Comparison of ENCODE assay signal across 17 cellular contexts in genomic region chr11:119993732-119994131, GRCh38.
A peak's percentile ranks its signal among the peaks of the same experiment; 100 is the strongest.
DNase-seq lines count a peak whose midpoint lies in the region; FAIRE-seq and TF ChIP-seq lines count a peak whose summit lies in the region.
"Had no signal": no experiment of that assay in that cellular context is flagged by ENCODE, and none has a peak within 500 bp of the region (broad histone marks: within the 10 kb centered on the region; RNA-seq: fewer than 3 reads in every experiment).

No MANE protein-coding gene starts in this region.

- H3K4me1 ChIP-seq in mammary epithelial cell (ENCODE audit: insufficient read depth, low read length) = peaks cover 16% of the 10 kb centered on the region
- H3K4me1 ChIP-seq in CD4-positive, alpha-beta memory T cell (ENCODE audit: insufficient read depth, low read length) = no peaks in the 10 kb centered on the region
- H3K4me1 ChIP-seq: parathyroid adenoma, thyroid gland had no signal

- CTCF ChIA-PET in mammary epithelial cell (lab: Charles Lee; ENCODE audit: low non-redundant PET) = interaction anchor here (0.5 to 0.6 kb wide), 3 partner anchors 8 to 959 kb away, joined by 3 to 4 read pairs (median 3); no protein-coding TSS in a partner anchor
- CTCF ChIA-PET in CD4-positive, alpha-beta memory T cell (lab: Charles Lee; ENCODE audit: partially characterized antibody) = no interaction called here

- DNase-seq in NCI-H2171 treated with DMSO at 0.1 percent for 48 hours (lab: John Stamatoyannopoulos, UW) (peak; percentile 3), NCI-H2171 (lab: John Stamatoyannopoulos, UW) (no peak), NCI-H2029 treated with DMSO at 0.1 percent for 48 hours (lab: John Stamatoyannopoulos, UW) (peak; percentile 1), mammary epithelial cell (peak; percentile 42), progenitor cell of endocrine pancreas (ENCODE audit: low spot score, unreplicated experiment) (no peak), urothelium cell line (ENCODE audit: low spot score) (no peak), AML-193 (lab: John Stamatoyannopoulos, UW) (no peak)
- DNase-seq in CD4-positive, alpha-beta memory T cell = no peak
- DNase-seq: ACHN, anterior cingulate cortex, NCI-H1930, thyroid gland had no signal

- H3K4me3 Mint-ChIP-seq in progenitor cell of endocrine pancreas (ENCODE audit: low read depth) = no peak overlapping the region
- no peak overlapping the region for H3K4me3 Mint-ChIP-seq in CD4-positive, alpha-beta memory T cell
- H3K4me3 Mint-ChIP-seq: dendritic cell treated with granulocyte-macrophage colony-stimulating factor and Interleukin-4, amounts not matched to agents 40 ng/mL and 50 ng/mL, for 4 days; IgD-negative memory B cell; T-helper 2 cell treated with Interferon-gamma antibody and Interleukin-4, amounts not matched to agents 5 μg/mL and 100 μg/mL, for 36 hours had no signal

- in situ Hi-C loops in mammary epithelial cell (cut with MboI; ENCODE audit: low sequenced_read_pairs in 2 of 2) = loop anchor here in 1 of 2 donors (25.0 kb wide), 1 partner anchor 231 kb away; no protein-coding TSS in a partner anchor

- BruUV-seq in mammary epithelial cell (replicated peaks; lab: Mats Ljungman, UMichigan) = no TSS peak

- peaks cover 19% of the 10 kb centered on the region for H3K27me3 Mint-ChIP-seq in progenitor cell of endocrine pancreas
- peaks cover 7 to 8% of the 10 kb centered on the region in 2 donors for H3K27me3 Mint-ChIP-seq in CD4-positive, alpha-beta memory T cell

- no peak overlapping the region for H3K27ac ChIP-seq in mammary epithelial cell (ENCODE audit: insufficient read depth, low read depth, low read length)
- H3K27ac ChIP-seq in CD4-positive, alpha-beta memory T cell (ENCODE audit: low read depth, low read length) = no peak overlapping the region
- H3K27ac ChIP-seq: parathyroid adenoma, thyroid gland had no signal

- H3K27ac Mint-ChIP-seq in progenitor cell of endocrine pancreas = no peak overlapping the region
- H3K27ac Mint-ChIP-seq in CD4-positive, alpha-beta memory T cell = no peak overlapping the region
- H3K27ac Mint-ChIP-seq: dendritic cell treated with granulocyte-macrophage colony-stimulating factor and Interleukin-4, amounts not matched to agents 40 ng/mL and 50 ng/mL, for 4 days; T-helper 2 cell treated with Interferon-gamma antibody and Interleukin-4, amounts not matched to agents 5 μg/mL and 100 μg/mL, for 36 hours had no signal

- H3K9me3 Mint-ChIP-seq in progenitor cell of endocrine pancreas (ENCODE audit: low read depth) = no peaks in the 10 kb centered on the region
- H3K9me3 Mint-ChIP-seq in CD4-positive, alpha-beta memory T cell = peaks cover 0 to 6% (median 0%) of the 10 kb centered on the region in 8 donors
- H3K9me3 Mint-ChIP-seq: dendritic cell treated with granulocyte-macrophage colony-stimulating factor and Interleukin-4, amounts not matched to agents 40 ng/mL and 50 ng/mL, for 4 days; IgD-negative memory B cell; T-helper 2 cell treated with Interferon-gamma antibody and Interleukin-4, amounts not matched to agents 5 μg/mL and 100 μg/mL, for 36 hours had no signal

- H2AFZ ChIP-seq in mammary epithelial cell (ENCODE audit: low read depth, low read length) = no peak overlapping the region
- H2AFZ ChIP-seq: parathyroid adenoma had no signal

- TF ChIP-seq CTCF in mammary epithelial cell (conservative IDR thresholded peaks at IDR 0.05 in 1 of 2, IDR thresholded peaks at IDR 0.05 in 1 of 2; ENCODE audit: extremely low read depth in 1 of 2, insufficient read depth in 1 of 2, low read depth in 1 of 2, low read length in 2 of 2) (peak; percentile 19 to 56), progenitor cell of endocrine pancreas (IDR thresholded peaks at IDR 0.05; ENCODE audit: unreplicated experiment) (peak; percentile 38)

- H4K20me1 ChIP-seq in mammary epithelial cell (ENCODE audit: insufficient read depth, low read length) = no peaks in the 10 kb centered on the region

- H3K9me3 ChIP-seq in mammary epithelial cell (replicated peaks; ENCODE audit: insufficient read depth, low read length) = no peaks in the 10 kb centered on the region
- no peaks in the 10 kb centered on the region for H3K9me3 ChIP-seq in CD4-positive, alpha-beta memory T cell (ENCODE audit: control insufficient read depth in 1 of 2, low read length in 2 of 2)
- H3K9me3 ChIP-seq: thyroid gland had no signal

- H3K4me2 ChIP-seq in mammary epithelial cell (ENCODE audit: insufficient read depth, low read depth, low read length) = no peak overlapping the region

- H3K4me3 ChIP-seq in mammary epithelial cell (replicated peaks in 1 of 3; ENCODE audit: insufficient read depth in 1 of 3, low read depth in 2 of 3, low read length in 3 of 3) = no peak overlapping the region
- H3K4me3 ChIP-seq in CD4-positive, alpha-beta memory T cell (ENCODE audit: low read length in 2 of 2) = no peak overlapping the region
- H3K4me3 ChIP-seq: thyroid gland had no signal

- dilution Hi-C loops in mammary epithelial cell (cut with HindIII; ENCODE audit: low sequenced_read_pairs) = no loop called here

- intact Hi-C loops in mammary epithelial cell (cut with micrococcal nuclease) = loop anchor here (10.0 kb wide), 2 partner anchors 239 to 269 kb away; partner anchors contain the start of gene NECTIN1
- intact Hi-C loops in CD4-positive, alpha-beta memory T cell (cut with micrococcal nuclease) = no loop called here

- POLR2A ChIA-PET in CD4-positive, alpha-beta memory T cell (lab: Charles Lee; ENCODE audit: partially characterized antibody) = no interaction called here

- H3K36me3 Mint-ChIP-seq in progenitor cell of endocrine pancreas (ENCODE audit: insufficient read depth) = no peaks in the 10 kb centered on the region
- H3K36me3 Mint-ChIP-seq in CD4-positive, alpha-beta memory T cell = no peaks in the 10 kb centered on the region
- H3K36me3 Mint-ChIP-seq: IgD-negative memory B cell had no signal

- H3K4me1 Mint-ChIP-seq in progenitor cell of endocrine pancreas (ENCODE audit: low read depth) = peaks cover 4% of the 10 kb centered on the region
- H3K4me1 Mint-ChIP-seq in CD4-positive, alpha-beta memory T cell = no peaks in the 10 kb centered on the region

- FAIRE-seq in urothelium cell line (lab: Jason Lieb, UNC) = no peak
- FAIRE-seq: GM12892 had no signal

- 3% methylated on average over 4 of the region's 4 CpGs for WGBS in mammary epithelial cell (ENCODE audit: low coverage, missing lambda C conversion rate)

- no peaks in the 10 kb centered on the region for H3K27me3 ChIP-seq in mammary epithelial cell (ENCODE audit: insufficient read depth, low read length)
- no peaks in the 10 kb centered on the region for H3K27me3 ChIP-seq in CD4-positive, alpha-beta memory T cell (ENCODE audit: insufficient read depth, low read length)
- H3K27me3 ChIP-seq: thyroid gland had no signal

- no peaks in the 10 kb centered on the region for H3K36me3 ChIP-seq in mammary epithelial cell (ENCODE audit: insufficient read depth, low read length)
- H3K36me3 ChIP-seq in CD4-positive, alpha-beta memory T cell (ENCODE audit: insufficient read depth, low read length) = no peaks in the 10 kb centered on the region
- H3K36me3 ChIP-seq: thyroid gland had no signal

- H3K9ac ChIP-seq in mammary epithelial cell (ENCODE audit: insufficient read depth, low read length) = no peak overlapping the region
- H3K9ac ChIP-seq: parathyroid adenoma had no signal

- no peaks in the 10 kb centered on the region for H3K79me2 ChIP-seq in mammary epithelial cell (ENCODE audit: insufficient read depth, low read length)
- H3K79me2 ChIP-seq: parathyroid adenoma had no signal

Comparison
In these comparisons a context has a peak if more than half of its experiments do, and no peak if none do; other contexts are left out.
1. DNase-seq: peak in NCI-H2171 treated with DMSO at 0.1 percent for 48 hours (single experiment), NCI-H2029 treated with DMSO at 0.1 percent for 48 hours (single experiment) and mammary epithelial cell (single experiment); none in NCI-H2171 (single experiment), progenitor cell of endocrine pancreas (single experiment), urothelium cell line (single experiment), AML-193 (0 of 2) and CD4-positive, alpha-beta memory T cell (0 of 5).